ENCODE assay signal across 1 cellular context in genomic region chr10:103047381-103047780, GRCh38.
TF ChIP-seq lines count a peak whose summit lies in the region.

No MANE protein-coding gene starts in this region.

TF ChIP-seq in IMR-90, 13 proteins besides CTCF, POLR2A, EP300 and RAD21 (continued from another document):
- TF ChIP-seq MXI1 (IDR thresholded peaks at IDR 0.05; ENCODE audit: borderline replicate concordance, low read depth, low read length) (no peak), SMC3 (IDR thresholded peaks at IDR 0.05; ENCODE audit: low read depth, low read length) (no peak)
